Comparison of ENCODE assay signal across 18 cellular contexts in the genomic region with DNA sequence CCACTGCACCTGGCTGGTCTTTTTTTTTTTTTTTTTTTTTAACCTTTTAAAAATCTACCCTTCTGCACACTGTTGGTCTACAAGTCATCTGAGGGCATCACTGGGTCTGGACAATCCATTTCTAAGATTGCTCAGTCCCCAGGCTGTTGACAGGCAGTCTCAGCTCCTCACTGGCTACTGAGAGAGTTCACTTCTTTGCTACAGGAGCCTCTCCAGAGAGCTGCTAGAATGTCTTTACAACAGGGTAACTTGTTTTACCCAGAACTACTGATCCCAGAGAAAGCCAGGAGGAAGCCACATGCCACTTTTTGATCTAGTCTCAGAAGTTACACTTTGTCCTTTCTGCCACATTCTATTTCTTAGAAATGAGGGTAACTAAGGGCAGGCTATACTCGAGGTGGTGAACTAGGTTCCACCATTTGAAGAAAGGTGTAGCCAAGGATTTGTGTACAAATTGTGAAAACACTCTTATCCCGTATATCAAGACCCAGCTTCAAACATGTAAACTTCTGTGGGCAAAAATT. TPM values are rescaled to one million over a fixed set of nuclear protein-coding genes. Genes with fewer than 3 reads are reported as not detected.
DNase-seq lines count a peak whose midpoint lies in the region; ATAC-seq and TF ChIP-seq lines count a peak whose summit lies in the region.
"Had no signal": no experiment of that assay in that cellular context is flagged by ENCODE, and none has a peak within 500 bp of the region (broad histone marks: within the 10 kb centered on the region; RNA-seq: fewer than 3 reads in every experiment).

No MANE protein-coding gene starts in this region.

- H3K27me3 ChIP-seq in CD4-positive, alpha-beta T cell (ENCODE audit: control insufficient read depth, insufficient read depth, low read length) = no peaks in the 10 kb centered on the region

- ATAC-seq in CD4-positive, alpha-beta T cell (ENCODE audit: poor library complexity) = no peak
- ATAC-seq in activated CD8-positive, alpha-beta T cell treated with anti-CD3 and anti-CD28 coated beads for 36 hours = no peak
- no peak for ATAC-seq in GM18868 (IDR thresholded peaks at IDR 0.05; ENCODE audit: unreplicated experiment)

- no peaks in the 10 kb centered on the region for H3K27me3 Mint-ChIP-seq in activated CD4-positive, alpha-beta T cell treated with anti-CD3 and anti-CD28 coated beads, Interleukin-2, amount 10 ng/mL, durations not matched to agents 24 days and 14 days
- no peaks in the 10 kb centered on the region for H3K27me3 Mint-ChIP-seq in CD4-positive, alpha-beta T cell
- H3K27me3 Mint-ChIP-seq in activated CD8-positive, alpha-beta T cell treated with anti-CD3 and anti-CD28 coated beads for 36 hours = no peaks in the 10 kb centered on the region
- no peaks in the 10 kb centered on the region for H3K27me3 Mint-ChIP-seq in nephron progenitor cell (ENCODE audit: low read depth, poor library complexity)
- H3K27me3 Mint-ChIP-seq: IgD-negative memory B cell had no signal

- H3K4me3 Mint-ChIP-seq in activated CD4-positive, alpha-beta T cell treated with anti-CD3 and anti-CD28 coated beads, Interleukin-2, amount 10 ng/mL, durations not matched to agents 24 days and 14 days = peak overlapping the region; percentile 36
- H3K4me3 Mint-ChIP-seq in CD4-positive, alpha-beta T cell = no peak overlapping the region
- H3K4me3 Mint-ChIP-seq in activated CD8-positive, alpha-beta T cell treated with anti-CD3 and anti-CD28 coated beads for 36 hours = no peak overlapping the region
- H3K4me3 Mint-ChIP-seq in nephron progenitor cell = no peak overlapping the region
- H3K4me3 Mint-ChIP-seq: IgD-negative memory B cell had no signal

- intact Hi-C loops in activated CD4-positive, alpha-beta T cell treated with anti-CD3 and anti-CD28 coated beads, Interleukin-2, amount 10 ng/mL, durations not matched to agents 24 days and 14 days (cut with micrococcal nuclease) = no loop called here
- intact Hi-C loops in CD4-positive, alpha-beta T cell (cut with DNase I, micrococcal nuclease) = no loop called here
- intact Hi-C loops in activated CD8-positive, alpha-beta T cell treated with anti-CD3 and anti-CD28 coated beads for 36 hours (cut with micrococcal nuclease) = no loop called here

- peak overlapping the region; percentile 71 for H3K27ac Mint-ChIP-seq in activated CD4-positive, alpha-beta T cell treated with anti-CD3 and anti-CD28 coated beads, Interleukin-2, amount 10 ng/mL, durations not matched to agents 24 days and 14 days
- H3K27ac Mint-ChIP-seq in CD4-positive, alpha-beta T cell = peak overlapping the region; percentile 29
- H3K27ac Mint-ChIP-seq in activated CD8-positive, alpha-beta T cell treated with anti-CD3 and anti-CD28 coated beads for 36 hours = peak overlapping the region; percentile 43
- peak overlapping the region; percentile 96 for H3K27ac Mint-ChIP-seq in nephron progenitor cell
- H3K27ac Mint-ChIP-seq: IgD-negative memory B cell had no signal

- no peaks in the 10 kb centered on the region for H3K9me3 ChIP-seq in CD4-positive, alpha-beta T cell (ENCODE audit: control insufficient read depth, low read length)

- no peak overlapping the region for H3K27ac ChIP-seq in CD4-positive, alpha-beta T cell (ENCODE audit: low read depth, low read length)
- H3K27ac ChIP-seq: C4-2B, RWPE1 had no signal

- peak; percentile 57 for DNase-seq in activated CD4-positive, alpha-beta T cell treated with anti-CD3 and anti-CD28 coated beads, Interleukin-2, amount 10 ng/mL, durations not matched to agents 24 days and 14 days
- no peak for DNase-seq in activated CD4-positive, alpha-beta T cell treated with anti-CD3 and anti-CD28 coated beads for 1 hour
- no peak for DNase-seq in CD4-positive, alpha-beta T cell
- DNase-seq in activated CD8-positive, alpha-beta T cell treated with anti-CD3 and anti-CD28 coated beads for 36 hours = no peak
- no peak for DNase-seq in nephron progenitor cell
- DNase-seq in NCI-H2171 treated with DMSO at 0.1 percent for 48 hours (lab: John Stamatoyannopoulos, UW) = no peak
- DNase-seq: EL; NCI-H1105 treated with DMSO at 0.1 percent for 48 hours; NCI-H2029 treated with DMSO at 0.1 percent for 48 hours; NCI-H345; NCI-H524; NCI-H774; NK-92 treated with Interleukin-12 subunit alpha and Interleukin-12 subunit beta, amount 100 ng/mL, for 24 hours; SHP77 treated with DMSO at 0.1 percent for 48 hours had no signal

- no peak for TF ChIP-seq CTCF in CD4-positive, alpha-beta T cell (IDR thresholded peaks at IDR 0.05)
- TF ChIP-seq CTCF in activated CD8-positive, alpha-beta T cell treated with anti-CD3 and anti-CD28 coated beads for 36 hours (IDR thresholded peaks at IDR 0.05) = no peak
- TF ChIP-seq CTCF in nephron progenitor cell (IDR thresholded peaks at IDR 0.05) = no peak

- H3K9me3 Mint-ChIP-seq in activated CD4-positive, alpha-beta T cell treated with anti-CD3 and anti-CD28 coated beads, Interleukin-2, amount 10 ng/mL, durations not matched to agents 24 days and 14 days = no peaks in the 10 kb centered on the region
- H3K9me3 Mint-ChIP-seq in CD4-positive, alpha-beta T cell = no peaks in the 10 kb centered on the region
- H3K9me3 Mint-ChIP-seq in activated CD8-positive, alpha-beta T cell treated with anti-CD3 and anti-CD28 coated beads for 36 hours = no peaks in the 10 kb centered on the region
- H3K9me3 Mint-ChIP-seq in nephron progenitor cell = no peaks in the 10 kb centered on the region

- H3K4me1 Mint-ChIP-seq in activated CD4-positive, alpha-beta T cell treated with anti-CD3 and anti-CD28 coated beads, Interleukin-2, amount 10 ng/mL, durations not matched to agents 24 days and 14 days = peaks cover 16% of the 10 kb centered on the region
- peaks cover 10% of the 10 kb centered on the region for H3K4me1 Mint-ChIP-seq in CD4-positive, alpha-beta T cell (ENCODE audit: low read depth)
- peaks cover 10% of the 10 kb centered on the region for H3K4me1 Mint-ChIP-seq in activated CD8-positive, alpha-beta T cell treated with anti-CD3 and anti-CD28 coated beads for 36 hours (ENCODE audit: low read depth)
- peaks cover 2% of the 10 kb centered on the region for H3K4me1 Mint-ChIP-seq in nephron progenitor cell

- POLR2A ChIA-PET in CD4-positive, alpha-beta T cell (lab: Charles Lee) = no interaction called here
- POLR2A ChIA-PET in activated CD8-positive, alpha-beta T cell treated with anti-CD3 and anti-CD28 coated beads for 36 hours (lab: Charles Lee) = interaction anchor here (0.8 to 1.4 kb wide), 3 partner anchors 11 to 120 kb away, joined by 3 read pairs; no protein-coding TSS in a partner anchor

- CTCF ChIA-PET in CD4-positive, alpha-beta T cell (lab: Charles Lee) = no interaction called here
- CTCF ChIA-PET in activated CD8-positive, alpha-beta T cell treated with anti-CD3 and anti-CD28 coated beads for 36 hours (lab: Charles Lee) = interaction anchor here (1.2 kb wide), 1 partner anchor 119 kb away, joined by 4 read pairs; no protein-coding TSS in a partner anchor

- H3K36me3 Mint-ChIP-seq in activated CD4-positive, alpha-beta T cell treated with anti-CD3 and anti-CD28 coated beads, Interleukin-2, amount 10 ng/mL, durations not matched to agents 24 days and 14 days (ENCODE audit: low read depth) = peaks cover 22% of the 10 kb centered on the region
- peaks cover 35% of the 10 kb centered on the region for H3K36me3 Mint-ChIP-seq in CD4-positive, alpha-beta T cell (ENCODE audit: low read depth)
- peaks cover 13% of the 10 kb centered on the region for H3K36me3 Mint-ChIP-seq in activated CD8-positive, alpha-beta T cell treated with anti-CD3 and anti-CD28 coated beads for 36 hours (ENCODE audit: low read depth)
- peaks cover 39% of the 10 kb centered on the region for H3K36me3 Mint-ChIP-seq in nephron progenitor cell (ENCODE audit: low read depth)

RNA-seq across cellular contexts. Expression of gene CCNB2, which starts 5.7 kb away (rescaled TPM):
- 38.6 and 39.2 TPM in 2 replicates for total RNA-seq in activated CD4-positive, alpha-beta T cell treated with anti-CD3 and anti-CD28 coated beads, Interleukin-2, amount 10 ng/mL, durations not matched to agents 24 days and 14 days
- total RNA-seq in CD4-positive, alpha-beta T cell = under 1 TPM in 1 of 2 experiments, not detected in 1; 0.85 TPM
- total RNA-seq in activated CD8-positive, alpha-beta T cell treated with anti-CD3 and anti-CD28 coated beads for 36 hours = 10 to 100 TPM; 61.9 to 64.4 TPM

Comparison
In these comparisons a context has a peak if more than half of its experiments do, and no peak if none do; other contexts are left out.
1. H3K27ac Mint-ChIP-seq: peak in every context shown above with its lines; median percentile 96 in nephron progenitor cell; 71 in activated CD4-positive, alpha-beta T cell treated with anti-CD3 and anti-CD28 coated beads, Interleukin-2, amount 10 ng/mL, durations not matched to agents 24 days and 14 days; 43 in activated CD8-positive, alpha-beta T cell treated with anti-CD3 and anti-CD28 coated beads for 36 hours; 29 in CD4-positive, alpha-beta T cell.
2. RNA of gene CCNB2, which starts 5.7 kb away (total RNA-seq): 61.9 to 64.4 TPM in activated CD8-positive, alpha-beta T cell treated with anti-CD3 and anti-CD28 coated beads for 36 hours and 38.6 to 39.2 TPM in activated CD4-positive, alpha-beta T cell treated with anti-CD3 and anti-CD28 coated beads, Interleukin-2, amount 10 ng/mL, durations not matched to agents 24 days and 14 days; 0.85 TPM in CD4-positive, alpha-beta T cell; every median in the first group is over 10 times any median in the second.